In the genomic region with DNA sequence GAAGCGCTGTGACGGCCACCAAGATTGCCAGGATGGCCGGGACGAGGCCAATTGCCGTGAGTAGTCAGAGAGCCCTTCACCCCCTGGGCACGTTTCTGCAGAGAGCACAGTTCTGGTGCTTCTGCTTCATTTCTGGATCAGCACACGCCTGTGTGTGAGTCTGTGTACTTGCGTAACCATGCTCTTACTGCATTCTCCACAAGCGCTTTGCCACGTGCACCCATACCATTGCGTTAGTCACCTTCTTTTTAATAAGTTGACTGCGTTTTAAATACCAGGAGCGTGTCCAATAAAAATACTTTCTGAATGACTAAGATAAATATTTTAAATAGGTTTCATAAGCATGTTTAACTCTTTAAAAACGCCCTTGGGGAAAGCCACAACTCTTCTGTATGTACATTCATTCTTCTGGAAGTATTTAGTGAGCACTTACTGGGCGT, we compare ENCODE assay signal across 11 cellular contexts.
A peak's percentile ranks its signal among the peaks of the same experiment; 100 is the strongest.
DNase-seq lines count a peak whose midpoint lies in the region; ATAC-seq and TF ChIP-seq lines count a peak whose summit lies in the region.
"Had no signal": no experiment of that assay in that cellular context is flagged by ENCODE, and none has a peak within 500 bp of the region (broad histone marks: within the 10 kb centered on the region; RNA-seq: fewer than 3 reads in every experiment).

No MANE protein-coding gene starts in this region.

- intact Hi-C loops in psoas muscle (cut with DNase I): loop anchor here in 1 of 2 donors (10.0 kb wide), 1 partner anchor 1081 kb away; the partner anchor contains the start of gene GRIK4
- intact Hi-C loops in activated CD4-positive, alpha-beta T cell treated with anti-CD3 and anti-CD28 coated beads, Interleukin-2, amount 10 ng/mL, durations not matched to agents 24 days and 14 days (cut with micrococcal nuclease): no loop called here

- H3K9me3 ChIP-seq in fibroblast of lung (ENCODE audit: control insufficient read depth, insufficient read depth, low read depth, low read length) (no peaks in the 10 kb centered on the region), psoas muscle (no peaks in the 10 kb centered on the region)
- no peaks in the 10 kb centered on the region for H3K9me3 ChIP-seq in CD8-positive, alpha-beta memory T cell (ENCODE audit: low read length)

- H3K4me1 Mint-ChIP-seq in activated CD4-positive, alpha-beta T cell treated with anti-CD3 and anti-CD28 coated beads, Interleukin-2, amount 10 ng/mL, durations not matched to agents 24 days and 14 days: peaks cover 3% of the 10 kb centered on the region
- H3K4me1 Mint-ChIP-seq in CD8-positive, alpha-beta memory T cell: peaks cover 2 to 29% (median 14%) of the 10 kb centered on the region in 3 donors

- H3K9ac ChIP-seq in fibroblast of lung (ENCODE audit: insufficient read depth, low read length): no peak overlapping the region

- peak overlapping the region; percentile 85 for H3K27ac ChIP-seq in fibroblast of lung (ENCODE audit: insufficient read depth, low read length)
- no peak overlapping the region for H3K27ac ChIP-seq in psoas muscle
- no peak overlapping the region for H3K27ac ChIP-seq in CD8-positive, alpha-beta memory T cell (ENCODE audit: low read depth, low read length)

- ATAC-seq in psoas muscle: peak in 3 of 4 donors; percentile 19 to 79 (median 72)
- ATAC-seq in HG03565 (IDR thresholded peaks at IDR 0.05; ENCODE audit: unreplicated experiment): no peak
- ATAC-seq: activated CD4-positive, alpha-beta T cell treated with anti-CD3 and anti-CD28 coated beads for 36 hours had no signal

- POLR2A ChIA-PET in CD8-positive, alpha-beta memory T cell (lab: Charles Lee): no interaction called here

- no peaks in the 10 kb centered on the region for H3K9me3 Mint-ChIP-seq in activated CD4-positive, alpha-beta T cell treated with anti-CD3 and anti-CD28 coated beads, Interleukin-2, amount 10 ng/mL, durations not matched to agents 24 days and 14 days
- no peaks in the 10 kb centered on the region for H3K9me3 Mint-ChIP-seq in CD8-positive, alpha-beta memory T cell

- no peak overlapping the region for H3K4me3 Mint-ChIP-seq in activated CD4-positive, alpha-beta T cell treated with anti-CD3 and anti-CD28 coated beads, Interleukin-2, amount 10 ng/mL, durations not matched to agents 24 days and 14 days
- no peak overlapping the region for H3K4me3 Mint-ChIP-seq in CD8-positive, alpha-beta memory T cell
- H3K4me3 Mint-ChIP-seq: activated CD4-positive, alpha-beta T cell treated with anti-CD3 and anti-CD28 coated beads for 36 hours had no signal

- WGBS in psoas muscle, 3 donors: 74 to 79% (median 79%) methylated on average over 15 of the region's 15 CpGs

- H2AFZ ChIP-seq in fibroblast of lung (ENCODE audit: low read length): no peak overlapping the region

- H3K79me2 ChIP-seq in fibroblast of lung (ENCODE audit: control insufficient read depth, insufficient read depth, low read length): no peaks in the 10 kb centered on the region

- peaks cover 71% of the 10 kb centered on the region for H3K36me3 Mint-ChIP-seq in activated CD4-positive, alpha-beta T cell treated with anti-CD3 and anti-CD28 coated beads, Interleukin-2, amount 10 ng/mL, durations not matched to agents 24 days and 14 days (ENCODE audit: low read depth)
- H3K36me3 Mint-ChIP-seq in CD8-positive, alpha-beta memory T cell: peaks cover 21 to 92% (median 44%) of the 10 kb centered on the region in 3 donors

- H3K36me3 ChIP-seq in fibroblast of lung (ENCODE audit: control insufficient read depth, insufficient read depth, low read length) (peaks cover 2% of the 10 kb centered on the region), psoas muscle (ENCODE audit: insufficient read depth in 1 of 2, low read depth in 1 of 2) (no peaks in the 10 kb centered on the region)
- peaks cover 82% of the 10 kb centered on the region for H3K36me3 ChIP-seq in CD8-positive, alpha-beta memory T cell (ENCODE audit: insufficient read depth, low read length)

- no peak for TF ChIP-seq CTCF in fibroblast of lung (conservative IDR thresholded peaks at IDR 0.05 in 1 of 2, IDR thresholded peaks at IDR 0.05 in 1 of 2; ENCODE audit: low read depth in 1 of 2, low read length in 2 of 2)
- no peak for TF ChIP-seq CTCF in psoas muscle (IDR thresholded peaks at IDR 0.05)

- peaks cover 18% of the 10 kb centered on the region for H3K4me1 ChIP-seq in fibroblast of lung (ENCODE audit: control insufficient read depth, extremely low read depth, insufficient read depth, low read length)
- no peaks in the 10 kb centered on the region for H3K4me1 ChIP-seq in psoas muscle
- H3K4me1 ChIP-seq in CD8-positive, alpha-beta memory T cell (ENCODE audit: insufficient read depth, low read length): no peaks in the 10 kb centered on the region

- no peak overlapping the region for H3K4me2 ChIP-seq in fibroblast of lung (ENCODE audit: extremely low read depth, insufficient read depth, low read length)

- CTCF ChIA-PET in CD8-positive, alpha-beta memory T cell (lab: Charles Lee): no interaction called here

- H3K4me3 ChIP-seq in fibroblast of lung (replicated peaks in 1 of 4; ENCODE audit: control extremely low read depth in 1 of 4, insufficient read depth in 1 of 4, low read depth in 3 of 4, low read length in 4 of 4): no peak overlapping the region
- no peak overlapping the region for H3K4me3 ChIP-seq in psoas muscle
- no peak overlapping the region for H3K4me3 ChIP-seq in CD8-positive, alpha-beta memory T cell (ENCODE audit: low read length)

- DNase-seq in GM03348 (ENCODE audit: low spot score): peak; percentile 92
- DNase-seq in RKO (ENCODE audit: low spot score): peak; percentile 83
- peak; percentile 100 for DNase-seq in fibroblast of lung (ENCODE audit: low read depth in 2 of 2)
- DNase-seq in psoas muscle: no peak
- no peak for DNase-seq in activated CD4-positive, alpha-beta T cell treated with anti-CD3 and anti-CD28 coated beads, Interleukin-2, amount 10 ng/mL, durations not matched to agents 24 days and 14 days
- no peak for DNase-seq in GF-D8 (lab: John Stamatoyannopoulos, UW)
- DNase-seq in CD8-positive, alpha-beta memory T cell: no peak
- DNase-seq: activated CD4-positive, alpha-beta T cell treated with anti-CD3 and anti-CD28 coated beads for 36 hours; central memory CD4-positive, alpha-beta T cell; NCI-H446 treated with DMSO at 0.1 percent for 48 hours had no signal

- no peak overlapping the region for H3K27ac Mint-ChIP-seq in activated CD4-positive, alpha-beta T cell treated with anti-CD3 and anti-CD28 coated beads, Interleukin-2, amount 10 ng/mL, durations not matched to agents 24 days and 14 days
- H3K27ac Mint-ChIP-seq in CD8-positive, alpha-beta memory T cell: peak overlapping the region in 1 of 8 donors; percentile 27
- H3K27ac Mint-ChIP-seq: activated CD4-positive, alpha-beta T cell treated with anti-CD3 and anti-CD28 coated beads for 36 hours had no signal

- no peaks in the 10 kb centered on the region for H4K20me1 ChIP-seq in fibroblast of lung (ENCODE audit: control insufficient read depth, extremely low read depth, insufficient read depth, low read length)

- no peaks in the 10 kb centered on the region for H3K27me3 Mint-ChIP-seq in activated CD4-positive, alpha-beta T cell treated with anti-CD3 and anti-CD28 coated beads, Interleukin-2, amount 10 ng/mL, durations not matched to agents 24 days and 14 days
- H3K27me3 Mint-ChIP-seq in CD8-positive, alpha-beta memory T cell: no peaks in the 10 kb centered on the region
- H3K27me3 Mint-ChIP-seq: activated CD4-positive, alpha-beta T cell treated with anti-CD3 and anti-CD28 coated beads for 36 hours had no signal

- H3K27me3 ChIP-seq in fibroblast of lung (ENCODE audit: control insufficient read depth, insufficient read depth, low read length): no peaks in the 10 kb centered on the region
- no peaks in the 10 kb centered on the region for H3K27me3 ChIP-seq in psoas muscle (ENCODE audit: insufficient read depth in 3 of 3, low read length in 2 of 3)
- no peaks in the 10 kb centered on the region for H3K27me3 ChIP-seq in CD8-positive, alpha-beta memory T cell (ENCODE audit: insufficient read depth, low read length, poor library complexity, severe bottlenecking)

Comparison
In these comparisons a context has a peak if more than half of its experiments do, and no peak if none do; other contexts are left out.
1. DNase-seq: peak in GM03348 (single experiment), RKO (single experiment) and fibroblast of lung (2 of 2); none in psoas muscle (0 of 2), activated CD4-positive, alpha-beta T cell treated with anti-CD3 and anti-CD28 coated beads, Interleukin-2, amount 10 ng/mL, durations not matched to agents 24 days and 14 days (single experiment), GF-D8 (single experiment) and CD8-positive, alpha-beta memory T cell (0 of 5).